In the genomic region with DNA sequence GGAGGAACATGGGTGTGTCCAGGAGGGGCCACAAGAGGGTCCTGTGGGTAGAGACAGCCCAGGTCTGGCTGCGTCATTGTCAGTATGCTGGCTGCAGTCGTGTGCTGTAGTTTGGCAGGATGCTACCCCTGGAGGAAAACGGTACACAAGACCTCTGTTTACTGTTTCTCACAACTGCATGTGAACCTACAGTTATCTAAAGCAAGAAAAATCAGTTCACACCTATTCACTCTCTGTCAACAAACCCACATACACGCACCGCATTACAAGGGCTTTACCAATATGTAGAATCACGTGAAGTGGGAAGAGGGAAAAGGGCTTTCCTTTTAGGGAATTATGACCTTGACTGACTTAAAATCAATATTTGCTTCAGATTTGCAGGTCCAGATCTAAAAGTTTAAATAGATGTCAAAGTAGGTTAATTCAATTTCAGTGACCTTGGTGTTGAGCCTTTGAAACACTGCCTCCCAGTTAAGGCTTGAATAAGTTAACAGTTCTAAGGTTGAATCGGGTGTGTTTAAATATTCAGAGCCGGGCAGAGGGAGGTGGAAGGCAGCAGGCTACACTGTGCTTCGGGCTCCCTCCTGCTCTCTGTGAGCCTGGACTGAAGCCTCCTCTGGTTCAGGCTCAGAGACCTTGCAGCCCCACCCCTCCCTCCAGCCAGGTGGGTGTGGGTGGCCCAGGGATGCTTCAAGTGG, we compare ENCODE assay signal across 1 cellular context.
TF ChIP-seq lines count a peak whose summit lies in the region.

No MANE protein-coding gene starts in this region.

TF ChIP-seq in HepG2, 621 proteins besides CTCF, POLR2A, EP300 and RAD21 (continued from another document and continues in another):
- TF ChIP-seq, protein P1, sequence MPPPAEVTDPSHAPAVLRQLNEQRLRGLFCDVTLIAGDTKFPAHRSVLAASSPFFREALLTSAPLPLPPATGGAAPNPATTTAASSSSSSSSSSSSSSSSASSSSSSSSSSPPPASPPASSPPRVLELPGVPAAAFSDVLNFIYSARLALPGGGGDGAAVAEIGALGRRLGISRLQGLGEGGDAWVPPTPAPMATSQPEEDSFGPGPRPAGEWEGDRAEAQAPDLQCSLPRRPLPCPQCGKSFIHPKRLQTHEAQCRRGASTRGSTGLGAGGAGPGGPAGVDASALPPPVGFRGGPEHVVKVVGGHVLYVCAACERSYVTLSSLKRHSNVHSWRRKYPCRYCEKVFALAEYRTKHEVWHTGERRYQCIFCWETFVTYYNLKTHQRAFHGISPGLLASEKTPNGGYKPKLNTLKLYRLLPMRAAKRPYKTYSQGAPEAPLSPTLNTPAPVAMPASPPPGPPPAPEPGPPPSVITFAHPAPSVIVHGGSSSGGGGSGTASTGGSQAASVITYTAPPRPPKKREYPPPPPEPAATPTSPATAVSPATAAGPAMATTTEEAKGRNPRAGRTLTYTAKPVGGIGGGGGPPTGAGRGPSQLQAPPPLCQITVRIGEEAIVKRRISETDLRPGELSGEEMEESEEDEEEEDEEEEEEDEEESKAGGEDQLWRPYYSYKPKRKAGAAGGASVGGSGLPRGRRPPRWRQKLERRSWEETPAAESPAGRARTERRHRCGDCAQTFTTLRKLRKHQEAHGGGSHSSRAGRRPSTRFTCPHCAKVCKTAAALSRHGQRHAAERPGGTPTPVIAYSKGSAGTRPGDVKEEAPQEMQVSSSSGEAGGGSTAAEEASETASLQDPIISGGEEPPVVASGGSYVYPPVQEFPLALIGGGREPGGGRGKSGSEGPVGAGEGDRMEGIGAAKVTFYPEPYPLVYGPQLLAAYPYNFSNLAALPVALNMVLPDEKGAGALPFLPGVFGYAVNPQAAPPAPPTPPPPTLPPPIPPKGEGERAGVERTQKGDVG (CRISPR knock-in tag; IDR thresholded peaks at IDR 0.05; ENCODE audit: borderline replicate concordance), result no peak
- TF ChIP-seq YEATS4 (CRISPR knock-in tag; IDR thresholded peaks at IDR 0.05; ENCODE audit: borderline replicate concordance) (0 out of 2 replicates have a peak, but pooled peaks have one; percentile 17), XRCC5 (optimal IDR thresholded peaks at IDR 0.05; ENCODE audit: low read length) (no peak), SP1 (IDR thresholded peaks at IDR 0.05) (no peak), SP1 (CRISPR knock-in tag; IDR thresholded peaks at IDR 0.05) (0 out of 2 replicates have a peak, but pooled peaks have one; percentile 10), WIZ (CRISPR knock-in tag; IDR thresholded peaks at IDR 0.05) (no peak), ZNF326 (CRISPR knock-in tag; IDR thresholded peaks at IDR 0.05; ENCODE audit: borderline replicate concordance) (no peak), HNRNPK (IDR thresholded peaks at IDR 0.05; ENCODE audit: low read depth, low read length, poor library complexity, severe bottlenecking) (no peak), ZNF790 (CRISPR knock-in tag; IDR thresholded peaks at IDR 0.05; ENCODE audit: borderline replicate concordance) (no peak), ZNF296 (CRISPR knock-in tag; conservative IDR thresholded peaks at IDR 0.05) (no peak), MIXL1 (CRISPR knock-in tag; IDR thresholded peaks at IDR 0.05) (peak; percentile 89; the same call in 1 of the 2 replicates), RFX5 (IDR thresholded peaks at IDR 0.05; ENCODE audit: low read depth, low read length) (no peak), SUZ12 (IDR thresholded peaks at IDR 0.05; ENCODE audit: low read depth, low read length) (no peak), MTA1 (CRISPR knock-in tag; IDR thresholded peaks at IDR 0.05; ENCODE audit: borderline replicate concordance) (no peak), ZNF7 (CRISPR knock-in tag; IDR thresholded peaks at IDR 0.05) (no peak), GPN1 (CRISPR knock-in tag; IDR thresholded peaks at IDR 0.05; ENCODE audit: borderline replicate concordance) (no peak), PHF5A (CRISPR knock-in tag; IDR thresholded peaks at IDR 0.05; ENCODE audit: low read depth, unreplicated experiment) (peak; percentile 45), RCOR2 (CRISPR knock-in tag; IDR thresholded peaks at IDR 0.05) (peak; percentile 84), BCL6 (CRISPR knock-in tag; IDR thresholded peaks at IDR 0.05) (peak; percentile 97), MAF1 (CRISPR knock-in tag; IDR thresholded peaks at IDR 0.05; ENCODE audit: borderline replicate concordance) (no peak), NR2F6 (IDR thresholded peaks at IDR 0.05) (peak; percentile 88), NR2F6 (CRISPR knock-in tag; IDR thresholded peaks at IDR 0.05) (peak; percentile 82), GLI4 (CRISPR knock-in tag; IDR thresholded peaks at IDR 0.05; ENCODE audit: borderline replicate concordance) (no peak), FOXJ3 (CRISPR knock-in tag; IDR thresholded peaks at IDR 0.05; ENCODE audit: borderline replicate concordance) (peak; percentile 75; the same call in 1 of the 2 replicates), PPARG (CRISPR knock-in tag; conservative IDR thresholded peaks at IDR 0.05) (peak; percentile 87), ZNF317 (CRISPR knock-in tag; IDR thresholded peaks at IDR 0.05) (no peak), REPIN1 (CRISPR knock-in tag; IDR thresholded peaks at IDR 0.05; ENCODE audit: borderline replicate concordance, low read depth) (peak; percentile 78; the same call in 1 of the 2 replicates), ZNF224 (CRISPR knock-in tag; IDR thresholded peaks at IDR 0.05) (no peak; the same call in 1 of the 2 replicates), ZFP90 (CRISPR knock-in tag; IDR thresholded peaks at IDR 0.05; ENCODE audit: borderline replicate concordance) (no peak), PITX1 (CRISPR knock-in tag; IDR thresholded peaks at IDR 0.05) (peak; percentile 93)
- TF ChIP-seq, protein P2, sequence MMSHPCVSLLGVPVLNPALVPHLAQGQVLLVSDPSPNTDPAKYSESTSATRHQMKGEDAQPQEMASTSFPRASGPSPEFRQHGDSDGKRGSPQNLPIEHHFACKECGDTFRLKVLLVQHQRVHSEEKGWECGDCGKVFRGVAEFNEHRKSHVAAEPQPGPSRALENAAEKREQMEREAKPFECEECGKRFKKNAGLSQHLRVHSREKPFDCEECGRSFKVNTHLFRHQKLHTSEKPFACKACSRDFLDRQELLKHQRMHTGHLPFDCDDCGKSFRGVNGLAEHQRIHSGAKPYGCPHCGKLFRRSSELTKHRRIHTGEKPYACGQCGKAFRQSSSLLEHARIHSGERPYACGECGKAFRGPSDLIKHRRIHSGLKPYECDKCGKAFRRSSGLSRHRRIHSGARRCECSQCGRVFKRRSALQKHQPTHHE (CRISPR knock-in tag; IDR thresholded peaks at IDR 0.05; ENCODE audit: borderline replicate concordance), result no peak
- TF ChIP-seq, protein P3, sequence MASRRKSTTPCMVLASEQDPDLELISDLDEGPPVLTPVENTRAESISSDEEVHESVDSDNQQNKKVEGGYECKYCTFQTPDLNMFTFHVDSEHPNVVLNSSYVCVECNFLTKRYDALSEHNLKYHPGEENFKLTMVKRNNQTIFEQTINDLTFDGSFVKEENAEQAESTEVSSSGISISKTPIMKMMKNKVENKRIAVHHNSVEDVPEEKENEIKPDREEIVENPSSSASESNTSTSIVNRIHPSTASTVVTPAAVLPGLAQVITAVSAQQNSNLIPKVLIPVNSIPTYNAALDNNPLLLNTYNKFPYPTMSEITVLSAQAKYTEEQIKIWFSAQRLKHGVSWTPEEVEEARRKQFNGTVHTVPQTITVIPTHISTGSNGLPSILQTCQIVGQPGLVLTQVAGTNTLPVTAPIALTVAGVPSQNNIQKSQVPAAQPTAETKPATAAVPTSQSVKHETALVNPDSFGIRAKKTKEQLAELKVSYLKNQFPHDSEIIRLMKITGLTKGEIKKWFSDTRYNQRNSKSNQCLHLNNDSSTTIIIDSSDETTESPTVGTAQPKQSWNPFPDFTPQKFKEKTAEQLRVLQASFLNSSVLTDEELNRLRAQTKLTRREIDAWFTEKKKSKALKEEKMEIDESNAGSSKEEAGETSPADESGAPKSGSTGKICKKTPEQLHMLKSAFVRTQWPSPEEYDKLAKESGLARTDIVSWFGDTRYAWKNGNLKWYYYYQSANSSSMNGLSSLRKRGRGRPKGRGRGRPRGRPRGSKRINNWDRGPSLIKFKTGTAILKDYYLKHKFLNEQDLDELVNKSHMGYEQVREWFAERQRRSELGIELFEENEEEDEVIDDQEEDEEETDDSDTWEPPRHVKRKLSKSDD (CRISPR knock-in tag; IDR thresholded peaks at IDR 0.05; ENCODE audit: low read depth), result peak; percentile 41; the same call in 1 of the 2 replicates
- TF ChIP-seq, protein P4, sequence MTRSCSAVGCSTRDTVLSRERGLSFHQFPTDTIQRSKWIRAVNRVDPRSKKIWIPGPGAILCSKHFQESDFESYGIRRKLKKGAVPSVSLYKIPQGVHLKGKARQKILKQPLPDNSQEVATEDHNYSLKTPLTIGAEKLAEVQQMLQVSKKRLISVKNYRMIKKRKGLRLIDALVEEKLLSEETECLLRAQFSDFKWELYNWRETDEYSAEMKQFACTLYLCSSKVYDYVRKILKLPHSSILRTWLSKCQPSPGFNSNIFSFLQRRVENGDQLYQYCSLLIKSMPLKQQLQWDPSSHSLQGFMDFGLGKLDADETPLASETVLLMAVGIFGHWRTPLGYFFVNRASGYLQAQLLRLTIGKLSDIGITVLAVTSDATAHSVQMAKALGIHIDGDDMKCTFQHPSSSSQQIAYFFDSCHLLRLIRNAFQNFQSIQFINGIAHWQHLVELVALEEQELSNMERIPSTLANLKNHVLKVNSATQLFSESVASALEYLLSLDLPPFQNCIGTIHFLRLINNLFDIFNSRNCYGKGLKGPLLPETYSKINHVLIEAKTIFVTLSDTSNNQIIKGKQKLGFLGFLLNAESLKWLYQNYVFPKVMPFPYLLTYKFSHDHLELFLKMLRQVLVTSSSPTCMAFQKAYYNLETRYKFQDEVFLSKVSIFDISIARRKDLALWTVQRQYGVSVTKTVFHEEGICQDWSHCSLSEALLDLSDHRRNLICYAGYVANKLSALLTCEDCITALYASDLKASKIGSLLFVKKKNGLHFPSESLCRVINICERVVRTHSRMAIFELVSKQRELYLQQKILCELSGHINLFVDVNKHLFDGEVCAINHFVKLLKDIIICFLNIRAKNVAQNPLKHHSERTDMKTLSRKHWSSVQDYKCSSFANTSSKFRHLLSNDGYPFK (CRISPR knock-in tag; IDR thresholded peaks at IDR 0.05; ENCODE audit: borderline replicate concordance), result no peak
- TF ChIP-seq, protein P5, sequence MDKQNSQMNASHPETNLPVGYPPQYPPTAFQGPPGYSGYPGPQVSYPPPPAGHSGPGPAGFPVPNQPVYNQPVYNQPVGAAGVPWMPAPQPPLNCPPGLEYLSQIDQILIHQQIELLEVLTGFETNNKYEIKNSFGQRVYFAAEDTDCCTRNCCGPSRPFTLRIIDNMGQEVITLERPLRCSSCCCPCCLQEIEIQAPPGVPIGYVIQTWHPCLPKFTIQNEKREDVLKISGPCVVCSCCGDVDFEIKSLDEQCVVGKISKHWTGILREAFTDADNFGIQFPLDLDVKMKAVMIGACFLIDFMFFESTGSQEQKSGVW (CRISPR knock-in tag; IDR thresholded peaks at IDR 0.05; ENCODE audit: borderline replicate concordance), result no peak
- TF ChIP-seq, protein P6, sequence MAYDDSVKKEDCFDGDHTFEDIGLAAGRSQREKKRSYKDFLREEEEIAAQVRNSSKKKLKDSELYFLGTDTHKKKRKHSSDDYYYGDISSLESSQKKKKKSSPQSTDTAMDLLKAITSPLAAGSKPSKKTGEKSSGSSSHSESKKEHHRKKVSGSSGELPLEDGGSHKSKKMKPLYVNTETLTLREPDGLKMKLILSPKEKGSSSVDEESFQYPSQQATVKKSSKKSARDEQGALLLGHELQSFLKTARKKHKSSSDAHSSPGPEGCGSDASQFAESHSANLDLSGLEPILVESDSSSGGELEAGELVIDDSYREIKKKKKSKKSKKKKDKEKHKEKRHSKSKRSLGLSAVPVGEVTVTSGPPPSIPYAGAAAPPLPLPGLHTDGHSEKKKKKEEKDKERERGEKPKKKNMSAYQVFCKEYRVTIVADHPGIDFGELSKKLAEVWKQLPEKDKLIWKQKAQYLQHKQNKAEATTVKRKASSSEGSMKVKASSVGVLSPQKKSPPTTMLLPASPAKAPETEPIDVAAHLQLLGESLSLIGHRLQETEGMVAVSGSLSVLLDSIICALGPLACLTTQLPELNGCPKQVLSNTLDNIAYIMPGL (CRISPR knock-in tag; IDR thresholded peaks at IDR 0.05; ENCODE audit: borderline replicate concordance in 1 of 2, low read depth in 1 of 2), result peak in 1 of 2 experiments; percentile 47; a peak in 1 of 4 replicates
- TF ChIP-seq, protein P7, sequence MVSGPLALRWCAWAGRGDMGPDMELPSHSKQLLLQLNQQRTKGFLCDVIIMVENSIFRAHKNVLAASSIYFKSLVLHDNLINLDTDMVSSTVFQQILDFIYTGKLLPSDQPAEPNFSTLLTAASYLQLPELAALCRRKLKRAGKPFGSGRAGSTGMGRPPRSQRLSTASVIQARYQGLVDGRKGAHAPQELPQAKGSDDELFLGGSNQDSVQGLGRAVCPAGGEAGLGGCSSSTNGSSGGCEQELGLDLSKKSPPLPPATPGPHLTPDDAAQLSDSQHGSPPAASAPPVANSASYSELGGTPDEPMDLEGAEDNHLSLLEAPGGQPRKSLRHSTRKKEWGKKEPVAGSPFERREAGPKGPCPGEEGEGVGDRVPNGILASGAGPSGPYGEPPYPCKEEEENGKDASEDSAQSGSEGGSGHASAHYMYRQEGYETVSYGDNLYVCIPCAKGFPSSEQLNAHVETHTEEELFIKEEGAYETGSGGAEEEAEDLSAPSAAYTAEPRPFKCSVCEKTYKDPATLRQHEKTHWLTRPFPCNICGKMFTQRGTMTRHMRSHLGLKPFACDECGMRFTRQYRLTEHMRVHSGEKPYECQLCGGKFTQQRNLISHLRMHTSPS (CRISPR knock-in tag; IDR thresholded peaks at IDR 0.05; ENCODE audit: low read depth), result no peak
- TF ChIP-seq, protein P8, sequence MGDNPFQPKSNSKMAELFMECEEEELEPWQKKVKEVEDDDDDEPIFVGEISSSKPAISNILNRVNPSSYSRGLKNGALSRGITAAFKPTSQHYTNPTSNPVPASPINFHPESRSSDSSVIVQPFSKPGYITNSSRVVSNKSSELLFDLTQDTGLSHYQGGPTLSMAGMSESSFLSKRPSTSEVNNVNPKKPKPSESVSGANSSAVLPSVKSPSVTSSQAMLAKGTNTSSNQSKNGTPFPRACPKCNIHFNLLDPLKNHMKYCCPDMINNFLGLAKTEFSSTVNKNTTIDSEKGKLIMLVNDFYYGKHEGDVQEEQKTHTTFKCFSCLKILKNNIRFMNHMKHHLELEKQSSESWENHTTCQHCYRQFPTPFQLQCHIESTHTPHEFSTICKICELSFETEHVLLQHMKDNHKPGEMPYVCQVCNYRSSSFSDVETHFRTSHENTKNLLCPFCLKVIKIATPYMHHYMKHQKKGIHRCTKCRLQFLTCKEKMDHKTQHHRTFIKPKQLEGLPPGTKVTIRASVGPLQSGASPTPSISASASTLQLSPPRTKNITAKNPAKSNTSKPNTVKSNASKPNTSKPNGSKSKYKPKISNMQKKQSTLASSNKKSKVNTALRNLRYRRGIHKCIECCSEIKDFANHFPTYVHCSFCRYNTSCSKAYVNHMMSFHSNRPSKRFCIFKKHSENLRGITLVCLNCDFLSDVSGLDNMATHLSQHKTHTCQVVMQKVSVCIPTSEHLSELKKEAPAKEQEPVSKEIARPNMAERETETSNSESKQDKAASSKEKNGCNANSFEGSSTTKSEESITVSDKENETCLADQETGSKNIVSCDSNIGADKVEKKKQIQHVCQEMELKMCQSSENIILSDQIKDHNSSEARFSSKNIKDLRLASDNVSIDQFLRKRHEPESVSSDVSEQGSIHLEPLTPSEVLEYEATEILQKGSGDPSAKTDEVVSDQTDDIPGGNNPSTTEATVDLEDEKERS (CRISPR knock-in tag; IDR thresholded peaks at IDR 0.05), result no peak
- TF ChIP-seq, protein P9, sequence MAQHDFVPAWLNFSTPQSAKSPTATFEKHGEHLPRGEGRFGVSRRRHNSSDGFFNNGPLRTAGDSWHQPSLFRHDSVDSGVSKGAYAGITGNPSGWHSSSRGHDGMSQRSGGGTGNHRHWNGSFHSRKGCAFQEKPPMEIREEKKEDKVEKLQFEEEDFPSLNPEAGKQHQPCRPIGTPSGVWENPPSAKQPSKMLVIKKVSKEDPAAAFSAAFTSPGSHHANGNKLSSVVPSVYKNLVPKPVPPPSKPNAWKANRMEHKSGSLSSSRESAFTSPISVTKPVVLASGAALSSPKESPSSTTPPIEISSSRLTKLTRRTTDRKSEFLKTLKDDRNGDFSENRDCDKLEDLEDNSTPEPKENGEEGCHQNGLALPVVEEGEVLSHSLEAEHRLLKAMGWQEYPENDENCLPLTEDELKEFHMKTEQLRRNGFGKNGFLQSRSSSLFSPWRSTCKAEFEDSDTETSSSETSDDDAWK (CRISPR knock-in tag; IDR thresholded peaks at IDR 0.05), result no peak
